Comparison of ENCODE assay signal across 13 cellular contexts in the genomic region with DNA sequence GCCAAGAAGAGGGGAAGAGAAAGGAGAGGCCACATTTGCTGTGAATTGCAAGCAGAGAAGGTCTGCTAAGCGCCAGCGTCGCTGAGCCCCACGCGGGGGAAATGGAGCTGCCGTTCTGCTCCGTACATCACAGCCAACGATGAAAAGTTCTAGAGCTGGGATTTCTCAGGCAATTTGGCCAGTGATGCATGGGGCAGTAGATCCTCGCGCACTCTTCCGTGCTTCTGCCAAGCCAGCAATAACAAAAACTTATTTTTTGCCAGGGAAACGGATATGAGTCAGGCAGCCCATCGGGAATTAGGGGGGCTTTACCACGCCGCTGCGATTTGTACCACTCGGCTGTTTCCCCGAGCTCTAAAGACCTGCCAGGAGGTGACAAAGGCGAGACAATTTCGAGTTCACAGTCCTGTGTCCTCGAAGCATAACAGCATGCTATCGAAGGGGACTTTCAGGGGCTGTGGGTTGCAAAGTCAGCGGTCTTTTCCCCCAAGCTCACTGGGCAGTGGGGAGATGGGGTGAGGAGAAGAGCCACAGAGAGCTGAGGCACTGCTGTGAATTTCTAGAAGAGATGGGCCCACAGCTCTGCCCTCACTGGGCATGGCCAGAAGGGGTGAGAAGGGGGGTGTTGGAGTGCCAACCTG. TPM values are rescaled to one million over a fixed set of nuclear protein-coding genes. Genes with fewer than 3 reads are reported as not detected.
DNase-seq lines count a peak whose midpoint lies in the region; ATAC-seq, FAIRE-seq and TF ChIP-seq lines count a peak whose summit lies in the region.
"Had no signal": no experiment of that assay in that cellular context is flagged by ENCODE, and none has a peak within 500 bp of the region (broad histone marks: within the 10 kb centered on the region; RNA-seq: fewer than 3 reads in every experiment).

No MANE protein-coding gene starts in this region.

- no peak for FAIRE-seq in GM12878 (lab: Jason Lieb, UNC)
- FAIRE-seq: H1 had no signal

- H3K9me3 ChIP-seq in GM12878 (replicated peaks; ENCODE audit: control insufficient read depth, insufficient read depth, low read length) (no peaks in the 10 kb centered on the region), left ventricle myocardium inferior (replicated peaks) (no peaks in the 10 kb centered on the region)

- SMC1A ChIA-PET in GM12878 (lab: Charles Lee; ENCODE audit: uncharacterized antibody, unreplicated experiment): no interaction called here

- CTCF ChIA-PET in GM12878 (lab: Yijun Ruan, JAX): no interaction called here

- TF ChIP-seq CTCF in GM12878 (IDR thresholded peaks at IDR 0.05 in 2 of 3, conservative IDR thresholded peaks at IDR 0.05 in 1 of 3; ENCODE audit: control insufficient read depth in 2 of 3, extremely low read depth in 1 of 3, insufficient read depth in 1 of 3, low read depth in 3 of 3, low read length in 3 of 3): no peak
- no peak for TF ChIP-seq CTCF in left ventricle myocardium inferior (IDR thresholded peaks at IDR 0.05; ENCODE audit: borderline replicate concordance)

- H3K79me2 ChIP-seq in GM12878 (ENCODE audit: control insufficient read depth, insufficient read depth, low read length): no peaks in the 10 kb centered on the region

- ATAC-seq in GM12878 (no peak), HG03378 (IDR thresholded peaks at IDR 0.05; ENCODE audit: unreplicated experiment) (no peak), HG02588 (IDR thresholded peaks at IDR 0.05; ENCODE audit: unreplicated experiment) (no peak)
- ATAC-seq: activated CD4-positive, CD25-positive, alpha-beta regulatory T cell treated with anti-CD3 and anti-CD28 coated beads, Interleukin-2, amount 50 U/mL, for 24 hours had no signal

- H3K4me2 ChIP-seq in GM12878 (ENCODE audit: control insufficient read depth, insufficient read depth): no peak overlapping the region

- H3K9ac ChIP-seq in GM12878 (ENCODE audit: control insufficient read depth, insufficient read depth, low read length): no peak overlapping the region

- TF ChIP-seq RAD21 in GM12878 (IDR thresholded peaks at IDR 0.05; ENCODE audit: insufficient read depth, low read depth, low read length): no peak

- H3K27ac ChIP-seq in GM12878 (ENCODE audit: control insufficient read depth, insufficient read depth) (no peak overlapping the region), left ventricle myocardium inferior (replicated peaks) (peak overlapping the region; percentile 51)

- TF ChIP-seq POLR2A in GM12878 (IDR thresholded peaks at IDR 0.05; ENCODE audit: low read depth, low read length): no peak
- TF ChIP-seq POLR2A in erythroblast (IDR thresholded peaks at IDR 0.05; ENCODE audit: low read length): no peak

- POLR2A ChIA-PET in GM12878 (lab: Charles Lee): no interaction called here

- H3K4me1 ChIP-seq in GM12878 (ENCODE audit: control insufficient read depth, insufficient read depth, low read length) (no peaks in the 10 kb centered on the region), left ventricle myocardium inferior (peaks cover 22% of the 10 kb centered on the region)

- intact Hi-C loops in GM12878 (cut with micrococcal nuclease; ENCODE audit: unreplicated experiment): no loop called here
- intact Hi-C loops in left ventricle myocardium inferior (cut with micrococcal nuclease): no loop called here

- H2AFZ ChIP-seq in GM12878 (ENCODE audit: control insufficient read depth, low read depth, low read length): no peak overlapping the region

- no peak for TF ChIP-seq EP300 in GM12878 (IDR thresholded peaks at IDR 0.05; ENCODE audit: borderline replicate concordance in 1 of 2, control insufficient read depth in 1 of 2, low read depth in 2 of 2, low read length in 2 of 2)

- H3K27me3 ChIP-seq in GM12878 (replicated peaks in 1 of 2; ENCODE audit: control insufficient read depth in 2 of 2, insufficient read depth in 2 of 2, low read length in 1 of 2) (no peaks in the 10 kb centered on the region; a peak in 2 of 4 replicates), left ventricle myocardium inferior (ENCODE audit: low read depth) (peaks cover 39% of the 10 kb centered on the region)

- no TSS peak for BruUV-seq in GM12878 (replicated peaks; lab: Mats Ljungman, UMichigan)

- RAD21 ChIA-PET in GM12878 (lab: Charles Lee; ENCODE audit: unreplicated experiment): interaction anchor here (2.2 kb wide), 1 partner anchor 30 kb away, joined by 6 read pairs; a partner anchor contains a TSS

- no peak overlapping the region for H3K4me3 ChIP-seq in GM12878
- no peak overlapping the region for H3K4me3 ChIP-seq in left ventricle myocardium inferior

- in situ Hi-C loops in GM12878 (cut with MboI): no loop called here

- H4K20me1 ChIP-seq in GM12878 (ENCODE audit: control insufficient read depth, insufficient read depth): no peaks in the 10 kb centered on the region

- DNase-seq in GM04503 (ENCODE audit: low read depth) (peak; percentile 34), GM12878 (ENCODE audit: low read depth, low spot score) (no peak), left ventricle myocardium inferior (peak; percentile 27), retina (peak; percentile 51), glomerular visceral epithelial cell (ENCODE audit: extremely low spot score) (no peak), erythroblast (lab: John Stamatoyannopoulos, UW) (no peak)
- DNase-seq: cortex of kidney, NCI-H1436, NCI-H69 had no signal

- H3K36me3 ChIP-seq in GM12878 (ENCODE audit: control insufficient read depth in 2 of 2, insufficient read depth in 2 of 2, low read length in 1 of 2) (no peaks in the 10 kb centered on the region), left ventricle myocardium inferior (no peaks in the 10 kb centered on the region)

- 37% methylated on average over 23 of the region's 23 CpGs for WGBS in GM12878 (ENCODE audit: insufficient coverage, insufficient replicate concordance, low lambda C conversion rate, missing lambda C conversion rate)

TF ChIP-seq in GM12878, 131 proteins besides CTCF, POLR2A, EP300 and RAD21:
- TF ChIP-seq EZH2 (IDR thresholded peaks at IDR 0.05; ENCODE audit: borderline replicate concordance, control insufficient read depth, low read depth, low read length): no peak
- TF ChIP-seq, protein P1, sequence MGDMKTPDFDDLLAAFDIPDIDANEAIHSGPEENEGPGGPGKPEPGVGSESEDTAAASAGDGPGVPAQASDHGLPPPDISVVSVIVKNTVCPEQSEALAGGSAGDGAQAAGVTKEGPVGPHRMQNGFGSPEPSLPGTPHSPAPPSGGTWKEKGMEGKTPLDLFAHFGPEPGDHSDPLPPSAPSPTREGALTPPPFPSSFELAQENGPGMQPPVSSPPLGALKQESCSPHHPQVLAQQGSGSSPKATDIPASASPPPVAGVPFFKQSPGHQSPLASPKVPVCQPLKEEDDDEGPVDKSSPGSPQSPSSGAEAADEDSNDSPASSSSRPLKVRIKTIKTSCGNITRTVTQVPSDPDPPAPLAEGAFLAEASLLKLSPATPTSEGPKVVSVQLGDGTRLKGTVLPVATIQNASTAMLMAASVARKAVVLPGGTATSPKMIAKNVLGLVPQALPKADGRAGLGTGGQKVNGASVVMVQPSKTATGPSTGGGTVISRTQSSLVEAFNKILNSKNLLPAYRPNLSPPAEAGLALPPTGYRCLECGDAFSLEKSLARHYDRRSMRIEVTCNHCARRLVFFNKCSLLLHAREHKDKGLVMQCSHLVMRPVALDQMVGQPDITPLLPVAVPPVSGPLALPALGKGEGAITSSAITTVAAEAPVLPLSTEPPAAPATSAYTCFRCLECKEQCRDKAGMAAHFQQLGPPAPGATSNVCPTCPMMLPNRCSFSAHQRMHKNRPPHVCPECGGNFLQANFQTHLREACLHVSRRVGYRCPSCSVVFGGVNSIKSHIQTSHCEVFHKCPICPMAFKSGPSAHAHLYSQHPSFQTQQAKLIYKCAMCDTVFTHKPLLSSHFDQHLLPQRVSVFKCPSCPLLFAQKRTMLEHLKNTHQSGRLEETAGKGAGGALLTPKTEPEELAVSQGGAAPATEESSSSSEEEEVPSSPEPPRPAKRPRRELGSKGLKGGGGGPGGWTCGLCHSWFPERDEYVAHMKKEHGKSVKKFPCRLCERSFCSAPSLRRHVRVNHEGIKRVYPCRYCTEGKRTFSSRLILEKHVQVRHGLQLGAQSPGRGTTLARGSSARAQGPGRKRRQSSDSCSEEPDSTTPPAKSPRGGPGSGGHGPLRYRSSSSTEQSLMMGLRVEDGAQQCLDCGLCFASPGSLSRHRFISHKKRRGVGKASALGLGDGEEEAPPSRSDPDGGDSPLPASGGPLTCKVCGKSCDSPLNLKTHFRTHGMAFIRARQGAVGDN (IDR thresholded peaks at IDR 0.05): peak; percentile 51
- no peak for TF ChIP-seq CHD2 (IDR thresholded peaks at IDR 0.05; ENCODE audit: borderline replicate concordance, low read depth, low read length)
- TF ChIP-seq IKZF1 (conservative IDR thresholded peaks at IDR 0.05): 0 out of 2 replicates have a peak, but pooled peaks have one; percentile 8

RNA-seq across cellular contexts. Expression of a gene that starts 30.0 kb away (rescaled TPM):
- 160 and 169 TPM in 2 replicates for total RNA-seq in GM12878 (2013; cell fraction: nucleolus; rRNA removed)
- total RNA-seq in GM12878 (2014; rRNA removed) (17.8 and 20.1 TPM in 2 replicates), GM12878 (2014; rRNA removed; fragmentation: Illumina TruSeq; extraction: Trizol) (25.2 and 26.3 TPM in 2 replicates), GM12878 (2021) (14.9 and 19.6 TPM in 2 replicates), left ventricle myocardium inferior (16.4 TPM)
- 5.7 TPM for polyA plus RNA-seq in GM12878 (2011; ENCODE audit: low read depth)
- polyA plus RNA-seq in GM12878 (2011; rRNA removed) (18.1 and 26.7 TPM in 2 replicates), GM12878 (2014; fragmentation: Illumina TruSeq; extraction: Trizol) (17.0 and 22.9 TPM in 2 replicates), GM12878 (2014; fragmentation: Nextera tagmentation; extraction: Ambion mirVana) (1 to 10 TPM; 3.0 to 3.1 TPM), GM12878 (2014; rRNA removed) (12.8 and 13.1 TPM in 2 replicates), GM12878 (2016; fragmentation: Nextera tagmentation; extraction: Ambion mirVana) (10 to 100 TPM; 21.3 to 22.0 TPM)
- 9.4 and 9.6 TPM in 2 replicates for polyA plus RNA-seq in GM12878 (2011; cell fraction: cytosol; rRNA removed)
- polyA plus RNA-seq in GM12878 (2011; cell fraction: nucleus; rRNA removed): 21.0 and 24.1 TPM in 2 replicates
- polyA plus RNA-seq in GM12878 (2012): 10.3 and 12.5 TPM in 2 replicates
- polyA minus RNA-seq in GM12878 (2011; rRNA and poly(A)+ RNA removed): 20.8 and 21.3 TPM in 2 replicates
- polyA minus RNA-seq in GM12878 (2011; cell fraction: cytosol; rRNA and poly(A)+ RNA removed): 11.4 and 15.2 TPM in 2 replicates
- polyA minus RNA-seq in GM12878 (2011; cell fraction: nucleus; rRNA and poly(A)+ RNA removed): 58.8 and 97.6 TPM in 2 replicates

Comparison
In these comparisons a context has a peak if more than half of its experiments do, and no peak if none do; other contexts are left out.
1. DNase-seq: peak in GM04503 (single experiment), left ventricle myocardium inferior (single experiment) and retina (single experiment); none in GM12878 (single experiment), glomerular visceral epithelial cell (single experiment) and erythroblast (0 of 2).